In genomic region chr22:20494978-20495860, GRCh38 we compare ENCODE assay signal across 8 cellular contexts. TPM values are rescaled to one million over a fixed set of nuclear protein-coding genes. Genes with fewer than 3 reads are reported as not detected.
DNase-seq lines count a peak whose midpoint lies in the region; ATAC-seq and TF ChIP-seq lines count a peak whose summit lies in the region.

TSS of gene KLHL22 (minus strand) at chr22:20495795. CDS start at chr22:20489211, 6,584 bp downstream.

- TF ChIP-seq CTCF in left lung (IDR thresholded peaks at IDR 0.05) = no peak

- no peaks in the 10 kb centered on the region for H3K27me3 ChIP-seq in left lung

- DNase-seq in D341Med (ENCODE audit: low spot score) (peak; percentile 85), T-cell (peak in 15 of 34 experiments; percentile 2 to 34 (median 10)), dedifferentiated amniotic fluid mesenchymal stem cell (ENCODE audit: extremely low spot score) (peak; percentile 24), left lung (peak; percentile 43 to 86), MV-4-11 (lab: John Stamatoyannopoulos, UW) (no peak)
- peak; percentile 50 for DNase-seq in stimulated activated CD8-positive, alpha-beta memory T cell treated with anti-CD3 and anti-CD28 coated beads, Interleukin-4, amount 100 ng/mL, for 48 hours

- H3K4me1 ChIP-seq in left lung = peaks cover 11 to 25% of the 10 kb centered on the region in 2 donors

- peak; percentile 34 for ATAC-seq in GM19351 (IDR thresholded peaks at IDR 0.05; ENCODE audit: unreplicated experiment)
- peak; percentile 47 for ATAC-seq in HG03432 (IDR thresholded peaks at IDR 0.05; ENCODE audit: unreplicated experiment)
- peak in 3 of 4 experiments; percentile 18 to 26 (median 19) for ATAC-seq in T-cell (replicated peaks in 1 of 4)
- ATAC-seq in left lung = peak; percentile 20

- intact Hi-C loops in left lung (cut with DNase I) = loop anchor here in 1 of 2 donors (10.0 kb wide), 1 partner anchor 70 kb away; no protein-coding TSS in a partner anchor

- no peaks in the 10 kb centered on the region for H3K9me3 Mint-ChIP-seq in T-cell

- peak within 1 kb of the TSS; percentile 82 for H3K27ac Mint-ChIP-seq in T-cell

- CTCF ChIA-PET in T-cell (lab: Charles Lee) = interaction anchor here in 1 of 2 donors (0.6 to 1.4 kb wide), 6 partner anchors 15 to 77 kb away, joined by 3 to 5 read pairs (median 4); no protein-coding TSS in a partner anchor

- no peaks in the 10 kb centered on the region for H3K36me3 ChIP-seq in left lung

- H3K4me3 ChIP-seq in left lung = peak within 1 kb of the TSS; percentile 72 to 73

- H3K27me3 Mint-ChIP-seq in T-cell = no peaks in the 10 kb centered on the region

- no peaks in the 10 kb centered on the region for H3K9me3 ChIP-seq in left lung

- POLR2A ChIA-PET in T-cell (lab: Charles Lee) = interaction anchor here in 1 of 2 donors (0.6 to 0.7 kb wide), 3 partner anchors 53 to 399 kb away, joined by 3 to 7 read pairs (median 3); no protein-coding TSS in a partner anchor

- H3K4me1 Mint-ChIP-seq in T-cell = peaks cover 50 to 58% (median 50%) of the 10 kb centered on the region in 3 donors

- H3K27ac ChIP-seq in left lung = peak within 1 kb of the TSS; percentile 93 to 94

- peak within 1 kb of the TSS; percentile 83 to 96 (median 90) for H3K4me3 Mint-ChIP-seq in T-cell

- peaks cover under 1% of the 10 kb centered on the region for H3K36me3 Mint-ChIP-seq in T-cell

RNA-seq across cellular contexts. Expression of gene KLHL22, which starts in this region (rescaled TPM):
- total RNA-seq in T-cell = 10 to 100 TPM; 42.0 to 57.8 (median 47.1) TPM
- 10 to 100 TPM; 22.0 to 26.4 TPM for total RNA-seq in left lung
